23 cellular contexts compared by ENCODE assay signal in the genomic region with DNA sequence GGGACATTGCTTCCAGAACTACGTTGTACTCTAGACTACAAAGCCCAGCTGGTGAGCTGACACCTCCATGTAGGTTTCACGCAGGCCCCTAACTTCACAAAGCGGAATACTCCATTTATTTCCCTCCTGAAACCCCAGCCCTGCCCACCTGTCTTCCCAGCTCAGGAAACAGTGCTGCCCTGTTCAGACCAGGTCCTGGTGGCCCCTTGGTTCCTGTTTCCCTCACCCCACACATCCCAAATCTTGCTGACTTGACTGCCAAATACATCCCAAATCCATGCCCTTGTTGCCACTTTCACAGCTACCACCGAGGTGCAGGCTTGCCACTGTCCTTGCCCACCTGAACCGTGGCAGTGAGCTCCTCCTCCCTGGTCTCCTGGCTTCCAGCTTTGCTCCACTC.
DNase-seq lines count a peak whose midpoint lies in the region; ATAC-seq and TF ChIP-seq lines count a peak whose summit lies in the region.
"Had no signal": no experiment of that assay in that cellular context is flagged by ENCODE, and none has a peak within 500 bp of the region (broad histone marks: within the 10 kb centered on the region; RNA-seq: fewer than 3 reads in every experiment).

No MANE protein-coding gene starts in this region.

- no peak for TF ChIP-seq POLR2A in breast epithelium (IDR thresholded peaks at IDR 0.05)

- no peak overlapping the region for H3K4me3 Mint-ChIP-seq in MCF 10A (ENCODE audit: unreplicated experiment)
- H3K4me3 Mint-ChIP-seq: activated CD4-positive, alpha-beta T cell treated with anti-CD3 and anti-CD28 coated beads for 36 hours; activated naive CD8-positive, alpha-beta T cell treated with anti-CD3 and anti-CD28 coated beads, Interleukin-2, amount 50 U/mL, for 24 hours; CD4-positive, alpha-beta T cell; stimulated activated memory B cell treated with anti-CD40 and anti-IgM and Interleukin-4, amounts not matched to agents 10 μg/mL and 1 μg/mL and 100 μg/mL, for 72 hours had no signal

- no peaks in the 10 kb centered on the region for H3K36me3 Mint-ChIP-seq in MCF 10A (ENCODE audit: insufficient read depth, unreplicated experiment)
- H3K36me3 Mint-ChIP-seq: stimulated activated memory B cell treated with anti-CD40 and anti-IgM and Interleukin-4, amounts not matched to agents 10 μg/mL and 1 μg/mL and 100 μg/mL, for 72 hours had no signal

- intact Hi-C loops in MCF 10A (cut with micrococcal nuclease), result no loop called here
- intact Hi-C loops in breast epithelium (cut with DNase I; ENCODE audit: low total_unique reads), result no loop called here
- intact Hi-C loops in ascending aorta (cut with DNase I), result no loop called here
- intact Hi-C loops in tibial artery (cut with DNase I; ENCODE audit: low total_unique reads), result loop anchor here (5.0 kb wide), 2 partner anchors 90 to 205 kb away; a partner anchor contains a TSS
- intact Hi-C loops in posterior cingulate gyrus (cut with DNase I), result no loop called here

- no peak for TF ChIP-seq CTCF in MCF 10A (IDR thresholded peaks at IDR 0.05; ENCODE audit: unreplicated experiment)
- TF ChIP-seq CTCF in breast epithelium (IDR thresholded peaks at IDR 0.05), result no peak
- no peak for TF ChIP-seq CTCF in ascending aorta (IDR thresholded peaks at IDR 0.05)
- TF ChIP-seq CTCF in lung (IDR thresholded peaks at IDR 0.05; ENCODE audit: control extremely low read depth, extremely low read depth), result no peak
- no peak for TF ChIP-seq CTCF in tibial artery (IDR thresholded peaks at IDR 0.05)

- H3K4me1 Mint-ChIP-seq in MCF 10A (ENCODE audit: insufficient read depth, unreplicated experiment), result peaks cover 34% of the 10 kb centered on the region

- no peaks in the 10 kb centered on the region for H3K27me3 Mint-ChIP-seq in MCF 10A (ENCODE audit: insufficient read depth, unreplicated experiment)
- H3K27me3 Mint-ChIP-seq: activated CD4-positive, alpha-beta T cell treated with anti-CD3 and anti-CD28 coated beads for 36 hours; CD4-positive, alpha-beta T cell had no signal

- no peaks in the 10 kb centered on the region for H3K9me3 Mint-ChIP-seq in MCF 10A (ENCODE audit: unreplicated experiment)
- H3K9me3 Mint-ChIP-seq: activated naive CD8-positive, alpha-beta T cell treated with anti-CD3 and anti-CD28 coated beads, Interleukin-2, amount 50 U/mL, for 24 hours; CD4-positive, alpha-beta T cell; stimulated activated memory B cell treated with anti-CD40 and anti-IgM and Interleukin-4, amounts not matched to agents 10 μg/mL and 1 μg/mL and 100 μg/mL, for 72 hours had no signal

- no peak for ATAC-seq in lung (ENCODE audit: insufficient read depth, low FRiP score)
- ATAC-seq: activated CD4-positive, alpha-beta T cell treated with anti-CD3 and anti-CD28 coated beads for 36 hours; activated naive CD8-positive, alpha-beta T cell treated with anti-CD3 and anti-CD28 coated beads, Interleukin-2, amount 50 U/mL, for 24 hours; body of pancreas; left colon; stimulated activated memory B cell treated with anti-CD40 and anti-IgM and Interleukin-4, amounts not matched to agents 10 μg/mL and 1 μg/mL and 100 μg/mL, for 72 hours had no signal

- no peaks in the 10 kb centered on the region for H3K36me3 ChIP-seq in breast epithelium
- no peaks in the 10 kb centered on the region for H3K36me3 ChIP-seq in ascending aorta
- no peaks in the 10 kb centered on the region for H3K36me3 ChIP-seq in lung (ENCODE audit: control insufficient read depth in 2 of 2, insufficient read depth in 2 of 2, low read length in 2 of 2)
- H3K36me3 ChIP-seq in tibial artery, result no peaks in the 10 kb centered on the region
- H3K36me3 ChIP-seq: suprapubic skin had no signal

- no peak overlapping the region for H3K4me3 ChIP-seq in breast epithelium
- no peak overlapping the region for H3K4me3 ChIP-seq in ascending aorta
- H3K4me3 ChIP-seq in lung, result no peak overlapping the region
- H3K4me3 ChIP-seq in tibial artery, result no peak overlapping the region
- H3K4me3 ChIP-seq: body of pancreas, hepatocyte, suprapubic skin had no signal

- peak overlapping the region; percentile 87 for H3K27ac Mint-ChIP-seq in MCF 10A (ENCODE audit: low read depth, unreplicated experiment)
- H3K27ac Mint-ChIP-seq: activated CD4-positive, alpha-beta T cell treated with anti-CD3 and anti-CD28 coated beads for 36 hours; activated naive CD8-positive, alpha-beta T cell treated with anti-CD3 and anti-CD28 coated beads, Interleukin-2, amount 50 U/mL, for 24 hours; CD4-positive, alpha-beta T cell; stimulated activated memory B cell treated with anti-CD40 and anti-IgM and Interleukin-4, amounts not matched to agents 10 μg/mL and 1 μg/mL and 100 μg/mL, for 72 hours had no signal

- H3K27me3 ChIP-seq in breast epithelium (no peaks in the 10 kb centered on the region), ascending aorta (no peaks in the 10 kb centered on the region), lung (ENCODE audit: control insufficient read depth, insufficient read depth) (no peaks in the 10 kb centered on the region), tibial artery (no peaks in the 10 kb centered on the region)
- H3K27me3 ChIP-seq: body of pancreas, hepatocyte, suprapubic skin had no signal

- POLR2A ChIA-PET in MCF 10A (lab: Yijun Ruan, JAX), result no interaction called here

- DNase-seq in MCF 10A (ENCODE audit: unreplicated experiment) (no peak), breast epithelium (ENCODE audit: low spot score in 2 of 2) (no peak), ascending aorta (ENCODE audit: low spot score in 2 of 2) (no peak), lung (ENCODE audit: low spot score) (no peak), tibial artery (no peak), posterior cingulate gyrus (no peak), epidermal melanocyte (ENCODE audit: insufficient read length, low spot score) (no peak), NCI-H1694 treated with DMSO at 0.1 percent for 48 hours (lab: John Stamatoyannopoulos, UW) (no peak)
- DNase-seq: activated CD4-positive, alpha-beta T cell treated with anti-CD3 and anti-CD28 coated beads for 36 hours; activated gamma-delta T cell; activated naive CD8-positive, alpha-beta T cell treated with anti-CD3 and anti-CD28 coated beads, Interleukin-2, amount 50 U/mL, for 24 hours; activated T-cell treated with anti-CD3 and anti-CD28 coated beads, Interleukin-2, amount 50 U/mL, for 1 hour; body of pancreas; CD4-positive, alpha-beta T cell; left colon; NCI-H1436; NCI-H446 treated with DMSO at 0.1 percent for 48 hours; stimulated activated CD4-positive, alpha-beta T cell treated with anti-CD3 and anti-CD28 coated beads, Interleukin-4, amount 100 ng/mL, for 24 hours had no signal

- 88 to 91% methylated on average over 5 of the region's 5 CpGs for WGBS in lung, 2 donors

- no peak overlapping the region for H3K27ac ChIP-seq in breast epithelium
- peak overlapping the region; percentile 90 to 97 for H3K27ac ChIP-seq in ascending aorta
- H3K27ac ChIP-seq in lung (ENCODE audit: low read depth in 1 of 2, low read length in 1 of 2), result peak overlapping the region; percentile 28 to 90
- peak overlapping the region; percentile 87 to 96 for H3K27ac ChIP-seq in tibial artery
- H3K27ac ChIP-seq: body of pancreas, epithelial cell of prostate, hepatocyte, KMS-11, suprapubic skin had no signal

- CTCF ChIA-PET in MCF 10A (lab: Yijun Ruan, JAX), result interaction anchor here (0.6 to 1.4 kb wide), 3 partner anchors 15 to 92 kb away, joined by 3 to 4 read pairs (median 4); no protein-coding TSS in a partner anchor

- H3K9me3 ChIP-seq in breast epithelium (no peaks in the 10 kb centered on the region), ascending aorta (no peaks in the 10 kb centered on the region), lung (ENCODE audit: control insufficient read depth in 2 of 2, insufficient read depth in 1 of 2, low read length in 1 of 2) (no peaks in the 10 kb centered on the region), tibial artery (no peaks in the 10 kb centered on the region)
- H3K9me3 ChIP-seq: body of pancreas, suprapubic skin had no signal

- BruUV-seq in MCF 10A (replicated peaks; lab: Mats Ljungman, UMichigan), result no TSS peak

- peaks cover 5 to 8% of the 10 kb centered on the region in 2 donors for H3K4me1 ChIP-seq in breast epithelium
- peaks cover 31 to 56% of the 10 kb centered on the region in 2 donors for H3K4me1 ChIP-seq in ascending aorta
- peaks cover 0 to 26% of the 10 kb centered on the region in 2 donors for H3K4me1 ChIP-seq in lung (ENCODE audit: control insufficient read depth in 2 of 2, insufficient read depth in 2 of 2, low read length in 2 of 2)
- peaks cover 0 to 92% (median 65%) of the 10 kb centered on the region in 4 donors for H3K4me1 ChIP-seq in tibial artery

Comparison
In these comparisons a context has a peak if more than half of its experiments do, and no peak if none do; other contexts are left out.
1. H3K27ac ChIP-seq: peak in ascending aorta (2 of 2), lung (2 of 2) and tibial artery (2 of 2); none in breast epithelium (0 of 2).